Comparison of ENCODE assay signal across 12 cellular contexts in genomic region chr9:117772960-117773359, GRCh38.
DNase-seq lines count a peak whose midpoint lies in the region; TF ChIP-seq lines count a peak whose summit lies in the region.
"Had no signal": no experiment of that assay in that cellular context is flagged by ENCODE, and none has a peak within 500 bp of the region (broad histone marks: within the 10 kb centered on the region; RNA-seq: fewer than 3 reads in every experiment).

No MANE protein-coding gene starts in this region.

- no peaks in the 10 kb centered on the region for H3K27me3 Mint-ChIP-seq in osteocyte (ENCODE audit: unreplicated experiment)

- no peak overlapping the region for H3K4me3 ChIP-seq in epithelial cell of esophagus (ENCODE audit: low read length)

- TF ChIP-seq CTCF in epithelial cell of esophagus (IDR thresholded peaks at IDR 0.05; ENCODE audit: insufficient read depth, low read depth, low read length, missing control alignments) (no peak), osteocyte (IDR thresholded peaks at IDR 0.05) (no peak), GM13977 (IDR thresholded peaks at IDR 0.05; ENCODE audit: extremely low read depth, insufficient read depth, missing control alignments) (no peak)

- peaks cover 12% of the 10 kb centered on the region for H3K9me3 Mint-ChIP-seq in osteocyte (ENCODE audit: unreplicated experiment)
- H3K9me3 Mint-ChIP-seq: activated CD4-positive, alpha-beta memory T cell treated with anti-CD3 and anti-CD28 coated beads, Interleukin-2, amount 10 ng/mL, durations not matched to agents 7 days and 5 days had no signal

- H3K27ac Mint-ChIP-seq in osteocyte (ENCODE audit: unreplicated experiment) = peak overlapping the region; percentile 68
- H3K27ac Mint-ChIP-seq: activated CD4-positive, alpha-beta memory T cell treated with anti-CD3 and anti-CD28 coated beads, Interleukin-2, amount 10 ng/mL, durations not matched to agents 7 days and 5 days had no signal

- H3K36me3 Mint-ChIP-seq in osteocyte (ENCODE audit: unreplicated experiment) = no peaks in the 10 kb centered on the region

- peaks cover 16% of the 10 kb centered on the region for H3K4me1 Mint-ChIP-seq in osteocyte (ENCODE audit: unreplicated experiment)

- in situ Hi-C loops in GM13977 (cut with MboI; ENCODE audit: low pct_unique_long_range_greater_than_20kb, low sequenced_read_pairs, unreplicated experiment) = no loop called here

- peak; percentile 55 for DNase-seq in ELR (ENCODE audit: low read depth)
- DNase-seq in NCI-H69 (lab: John Stamatoyannopoulos, UW) = peak; percentile 89
- peak; percentile 3 for DNase-seq in epithelial cell of esophagus (ENCODE audit: low read depth)
- no peak for DNase-seq in osteocyte (ENCODE audit: extremely low spot score, unreplicated experiment)
- DNase-seq in DMS 273 treated with DMSO at 0.1 percent for 48 hours (lab: John Stamatoyannopoulos, UW) = no peak
- DNase-seq in hippocampal formation (lab: John Stamatoyannopoulos, UW) = no peak
- no peak for DNase-seq in UCSD-AML1 (lab: John Stamatoyannopoulos, UW; ENCODE audit: unreplicated experiment)
- DNase-seq in GM13977 (ENCODE audit: low spot score) = no peak
- DNase-seq: activated CD4-positive, alpha-beta memory T cell treated with anti-CD3 and anti-CD28 coated beads, Interleukin-2, amount 10 ng/mL, durations not matched to agents 7 days and 5 days; erythroblast; NCI-H2227 treated with DMSO at 0.1 percent for 48 hours; right cardiac atrium had no signal

- H3K4me3 Mint-ChIP-seq in osteocyte (ENCODE audit: unreplicated experiment) = no peak overlapping the region
- H3K4me3 Mint-ChIP-seq: activated CD4-positive, alpha-beta memory T cell treated with anti-CD3 and anti-CD28 coated beads, Interleukin-2, amount 10 ng/mL, durations not matched to agents 7 days and 5 days had no signal

Comparison
In these comparisons a context has a peak if more than half of its experiments do, and no peak if none do; other contexts are left out.
1. DNase-seq: peak in ELR (single experiment), NCI-H69 (single experiment) and epithelial cell of esophagus (single experiment); none in osteocyte (single experiment), DMS 273 treated with DMSO at 0.1 percent for 48 hours (single experiment), hippocampal formation (0 of 2), UCSD-AML1 (single experiment) and GM13977 (single experiment).